In the genomic region with DNA sequence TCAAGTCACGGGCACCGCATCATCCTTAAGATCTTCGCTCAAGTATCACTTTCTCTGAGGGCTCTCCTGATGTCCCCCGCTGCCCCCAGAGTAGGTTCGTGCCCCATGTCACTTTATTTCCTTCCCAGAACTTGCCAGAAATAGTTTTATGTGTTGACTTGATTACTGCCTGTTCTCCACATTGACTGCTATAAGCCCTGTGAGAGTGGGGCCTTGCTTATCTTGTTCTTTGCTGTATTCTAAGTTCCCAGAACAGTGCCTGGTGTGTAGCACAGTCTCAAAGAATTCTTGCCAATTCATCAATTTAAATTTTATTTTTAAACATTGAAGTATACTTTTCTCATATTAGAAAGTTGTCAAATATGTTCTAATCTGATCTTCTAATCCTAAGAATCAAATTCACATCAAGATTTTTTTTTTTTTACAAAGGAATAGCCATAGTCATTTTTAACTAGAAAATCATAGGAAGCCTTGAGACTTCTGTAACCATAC, we compare ENCODE assay signal across 24 cellular contexts. TPM values are rescaled to one million over a fixed set of nuclear protein-coding genes. Genes with fewer than 3 reads are reported as not detected.
DNase-seq lines count a peak whose midpoint lies in the region; ATAC-seq and TF ChIP-seq lines count a peak whose summit lies in the region.
"Had no signal": no experiment of that assay in that cellular context is flagged by ENCODE, and none has a peak within 500 bp of the region (broad histone marks: within the 10 kb centered on the region; RNA-seq: fewer than 3 reads in every experiment).

No MANE protein-coding gene starts in this region.

- H3K36me3 Mint-ChIP-seq in T-helper 17 cell (ENCODE audit: low read depth): peaks cover 15% of the 10 kb centered on the region
- peaks cover 48 to 57% of the 10 kb centered on the region in 2 donors for H3K36me3 Mint-ChIP-seq in stimulated activated naive B cell treated with anti-CD40 and anti-IgM and Interleukin-4, amounts not matched to agents 10 μg/mL and 1 μg/mL and 100 μg/mL, for 72 hours

- H3K27ac ChIP-seq in cardiac muscle cell (peak overlapping the region; percentile 77), heart right ventricle (peak overlapping the region in 1 of 10 donors; percentile 32), MM.1S (ENCODE audit: low read length) (no peak overlapping the region)
- H3K27ac ChIP-seq: adrenal gland, brain microvascular endothelial cell, coronary artery, prostate gland, testis, vagina had no signal

- intact Hi-C loops in Right ventricle myocardium inferior (cut with DNase I) (no loop called here), heart right ventricle (cut with DNase I) (no loop called here)

- no peaks in the 10 kb centered on the region for H3K9me3 Mint-ChIP-seq in stimulated activated naive B cell treated with anti-CD40 and anti-IgM and Interleukin-4, amounts not matched to agents 10 μg/mL and 1 μg/mL and 100 μg/mL, for 72 hours
- H3K9me3 Mint-ChIP-seq: activated T-helper 1 cell treated with anti-CD3 and anti-CD28 coated beads, Interleukin-12 subunit alpha, Interleukin-12 subunit beta, Interleukin-2, Interleukin-4 antibody, amounts not matched to agents 30 ng/mL and 10 ng/mL and 1 ng/mL, durations not matched to agents 14 hours and 24 hours and 36 hours had no signal

- 72 to 83% methylated on average over 5 of the region's 5 CpGs for WGBS in heart right ventricle, 2 donors

- no peaks in the 10 kb centered on the region for H3K9me2 ChIP-seq in MM.1S (replicated peaks; ENCODE audit: insufficient read depth, low read length)

- H3K79me2 ChIP-seq in MM.1S (ENCODE audit: low read length): no peaks in the 10 kb centered on the region

- peaks cover 63% of the 10 kb centered on the region for H3K4me1 Mint-ChIP-seq in T-helper 17 cell
- H3K4me1 Mint-ChIP-seq in stimulated activated naive B cell treated with anti-CD40 and anti-IgM and Interleukin-4, amounts not matched to agents 10 μg/mL and 1 μg/mL and 100 μg/mL, for 72 hours: peaks cover 32 to 63% of the 10 kb centered on the region in 2 donors

- TF ChIP-seq CTCF in cardiac muscle cell (IDR thresholded peaks at IDR 0.05; ENCODE audit: low read depth, low read length) (no peak), heart right ventricle (IDR thresholded peaks at IDR 0.05) (no peak), MM.1S (IDR thresholded peaks at IDR 0.05; ENCODE audit: low read length) (no peak)

- H3K4me1 ChIP-seq in cardiac muscle cell (ENCODE audit: low read depth): peaks cover 27% of the 10 kb centered on the region
- peaks cover 0 to 25% (median 4%) of the 10 kb centered on the region in 9 donors for H3K4me1 ChIP-seq in heart right ventricle
- peaks cover 8% of the 10 kb centered on the region for H3K4me1 ChIP-seq in MM.1S (ENCODE audit: low read length)
- H3K4me1 ChIP-seq: prostate gland, testis, vagina had no signal

- H3F3A ChIP-seq in MM.1S (ENCODE audit: insufficient read depth, low read length): no peaks in the 10 kb centered on the region

- H3K9me3 ChIP-seq in cardiac muscle cell (ENCODE audit: low read depth): no peaks in the 10 kb centered on the region
- no peaks in the 10 kb centered on the region for H3K9me3 ChIP-seq in T-helper 17 cell (ENCODE audit: control insufficient read depth, low read length, poor library complexity, severe bottlenecking)
- H3K9me3 ChIP-seq in heart right ventricle: no peaks in the 10 kb centered on the region
- no peaks in the 10 kb centered on the region for H3K9me3 ChIP-seq in MM.1S (replicated peaks; ENCODE audit: insufficient read depth, low read length)
- H3K9me3 ChIP-seq: adrenal gland, prostate gland, testis, vagina had no signal

- H3K4me3 ChIP-seq in cardiac muscle cell: no peak overlapping the region
- H3K4me3 ChIP-seq in heart right ventricle: no peak overlapping the region
- H3K4me3 ChIP-seq in MM.1S (ENCODE audit: low read length): no peak overlapping the region
- H3K4me3 ChIP-seq: adrenal gland, coronary artery, lung, prostate gland, testis, vagina had no signal

- CTCF ChIA-PET in HEK293T (lab: Yijun Ruan, JAX): no interaction called here

- H3K27me3 Mint-ChIP-seq in T-helper 17 cell: no peaks in the 10 kb centered on the region
- no peaks in the 10 kb centered on the region for H3K27me3 Mint-ChIP-seq in stimulated activated naive B cell treated with anti-CD40 and anti-IgM and Interleukin-4, amounts not matched to agents 10 μg/mL and 1 μg/mL and 100 μg/mL, for 72 hours

- POLR2A ChIA-PET in HEK293T (lab: Yijun Ruan, JAX): no interaction called here

- H3K27ac Mint-ChIP-seq in T-helper 17 cell: peak overlapping the region; percentile 99
- H3K27ac Mint-ChIP-seq in stimulated activated naive B cell treated with anti-CD40 and anti-IgM and Interleukin-4, amounts not matched to agents 10 μg/mL and 1 μg/mL and 100 μg/mL, for 72 hours: peak overlapping the region; percentile 77
- H3K27ac Mint-ChIP-seq: activated T-helper 1 cell treated with anti-CD3 and anti-CD28 coated beads, Interleukin-12 subunit alpha, Interleukin-12 subunit beta, Interleukin-2, Interleukin-4 antibody, amounts not matched to agents 30 ng/mL and 10 ng/mL and 1 ng/mL, durations not matched to agents 14 hours and 24 hours and 36 hours had no signal

- H3K9ac ChIP-seq in MM.1S (ENCODE audit: low read length): no peak overlapping the region

- H3K4me2 ChIP-seq in MM.1S (ENCODE audit: low read depth, low read length): no peak overlapping the region

- H2AFZ ChIP-seq in MM.1S (ENCODE audit: low read length): no peak overlapping the region

- H3K36me3 ChIP-seq in cardiac muscle cell (peaks cover 6% of the 10 kb centered on the region), heart right ventricle (peaks cover 0 to 66% (median 35%) of the 10 kb centered on the region in 9 donors), MM.1S (replicated peaks; ENCODE audit: insufficient read depth, low read length) (no peaks in the 10 kb centered on the region)
- H3K36me3 ChIP-seq: prostate gland had no signal

- peak overlapping the region; percentile 63 for H3K4me3 Mint-ChIP-seq in T-helper 17 cell
- no peak overlapping the region for H3K4me3 Mint-ChIP-seq in stimulated activated naive B cell treated with anti-CD40 and anti-IgM and Interleukin-4, amounts not matched to agents 10 μg/mL and 1 μg/mL and 100 μg/mL, for 72 hours
- H3K4me3 Mint-ChIP-seq: activated T-helper 1 cell treated with anti-CD3 and anti-CD28 coated beads, Interleukin-12 subunit alpha, Interleukin-12 subunit beta, Interleukin-2, Interleukin-4 antibody, amounts not matched to agents 30 ng/mL and 10 ng/mL and 1 ng/mL, durations not matched to agents 14 hours and 24 hours and 36 hours had no signal

- DNase-seq in cardiac muscle cell (ENCODE audit: low read depth in 1 of 2, low spot score in 1 of 2): peak in 1 of 2 donors; percentile 18
- no peak for DNase-seq in Right ventricle myocardium inferior (ENCODE audit: missing footprints)
- no peak for DNase-seq in T-helper 17 cell
- DNase-seq in heart right ventricle: no peak
- no peak for DNase-seq in stimulated activated naive B cell treated with anti-CD40 and anti-IgM and Interleukin-4, amounts not matched to agents 10 μg/mL and 1 μg/mL and 100 μg/mL, for 72 hours
- no peak for DNase-seq in MM.1S
- no peak for DNase-seq in HEK293T (ENCODE audit: extremely low spot score)
- no peak for DNase-seq in D341Med (ENCODE audit: low spot score)
- DNase-seq: adrenal gland, brain microvascular endothelial cell, DMS53, GDM1, hippocampal formation, NCI-H146, NCI-H526, SW 1271, testis had no signal

- no peaks in the 10 kb centered on the region for H4K20me1 ChIP-seq in MM.1S (ENCODE audit: insufficient read depth, low read length)

- no peaks in the 10 kb centered on the region for H3K27me3 ChIP-seq in cardiac muscle cell
- H3K27me3 ChIP-seq in heart right ventricle: no peaks in the 10 kb centered on the region
- H3K27me3 ChIP-seq in MM.1S (replicated peaks; ENCODE audit: insufficient read depth, low read length): no peaks in the 10 kb centered on the region
- H3K27me3 ChIP-seq: adrenal gland, brain microvascular endothelial cell, testis, vagina had no signal

- ATAC-seq in Right ventricle myocardium inferior: no peak
- no peak for ATAC-seq in T-helper 17 cell
- ATAC-seq in heart right ventricle: peak in 6 of 8 donors; percentile 43 to 79 (median 67)
- ATAC-seq in stimulated activated naive B cell treated with anti-CD40 and anti-IgM and Interleukin-4, amounts not matched to agents 10 μg/mL and 1 μg/mL and 100 μg/mL, for 72 hours (replicated peaks): no peak

TF ChIP-seq in HEK293T, 16 proteins besides CTCF, POLR2A, EP300 and RAD21:
- TF ChIP-seq PKNOX1 (IDR thresholded peaks at IDR 0.05): no peak
- no peak for TF ChIP-seq CTBP1 (IDR thresholded peaks at IDR 0.05; ENCODE audit: borderline replicate concordance)
- no peak for TF ChIP-seq FOXK2 (IDR thresholded peaks at IDR 0.05)
- no peak for TF ChIP-seq HDGF (IDR thresholded peaks at IDR 0.05; ENCODE audit: borderline replicate concordance)
- no peak for TF ChIP-seq L3MBTL2 (conservative IDR thresholded peaks at IDR 0.05)
- TF ChIP-seq BHLHE40 (IDR thresholded peaks at IDR 0.05; ENCODE audit: borderline replicate concordance): no peak
- TF ChIP-seq FOXA1 (IDR thresholded peaks at IDR 0.05): no peak
- TF ChIP-seq ELF4 (IDR thresholded peaks at IDR 0.05): no peak
- no peak for TF ChIP-seq ARNT (IDR thresholded peaks at IDR 0.05)
- TF ChIP-seq FOXM1 (IDR thresholded peaks at IDR 0.05; ENCODE audit: borderline replicate concordance): no peak
- no peak for TF ChIP-seq SUZ12 (IDR thresholded peaks at IDR 0.05)

RNA-seq across cellular contexts. Expression of gene GPR183, which starts 32.1 kb away (rescaled TPM):
- total RNA-seq in cardiac muscle cell: 11.5 and 11.6 TPM in 2 replicates
- 17.1 and 21.1 TPM in 2 replicates for polyA plus RNA-seq in cardiac muscle cell
- total RNA-seq in Right ventricle myocardium inferior: 2.7 TPM
- 100 to 1,000 TPM; 249 to 322 TPM for total RNA-seq in T-helper 17 cell
- total RNA-seq in heart right ventricle: 1 to 10 TPM in 8 of 10 donors, under 1 TPM in 2; 0.49 to 8.6 (median 1.6) TPM
- 1 to 10 TPM; 2.2 to 2.6 TPM for polyA plus RNA-seq in heart right ventricle
- total RNA-seq: H1, MCF 10A had no signal
- polyA plus RNA-seq: H1 had no signal

Comparison
In these comparisons a context has a peak if more than half of its experiments do, and no peak if none do; other contexts are left out.
1. ATAC-seq: peak in heart right ventricle (6 of 8); none in Right ventricle myocardium inferior (single experiment), T-helper 17 cell (single experiment) and stimulated activated naive B cell treated with anti-CD40 and anti-IgM and Interleukin-4, amounts not matched to agents 10 μg/mL and 1 μg/mL and 100 μg/mL, for 72 hours (0 of 2).
2. RNA of gene GPR183, which starts 32.1 kb away (total RNA-seq): 249 to 322 TPM in T-helper 17 cell; 11.5 to 11.6 TPM in cardiac muscle cell, 2.7 TPM in Right ventricle myocardium inferior (single experiment) and 0.49 to 8.6 TPM in heart right ventricle; every median in the first group is over 10 times any median in the second.